ENCODE assay signal across 28 cellular contexts in the genomic region with DNA sequence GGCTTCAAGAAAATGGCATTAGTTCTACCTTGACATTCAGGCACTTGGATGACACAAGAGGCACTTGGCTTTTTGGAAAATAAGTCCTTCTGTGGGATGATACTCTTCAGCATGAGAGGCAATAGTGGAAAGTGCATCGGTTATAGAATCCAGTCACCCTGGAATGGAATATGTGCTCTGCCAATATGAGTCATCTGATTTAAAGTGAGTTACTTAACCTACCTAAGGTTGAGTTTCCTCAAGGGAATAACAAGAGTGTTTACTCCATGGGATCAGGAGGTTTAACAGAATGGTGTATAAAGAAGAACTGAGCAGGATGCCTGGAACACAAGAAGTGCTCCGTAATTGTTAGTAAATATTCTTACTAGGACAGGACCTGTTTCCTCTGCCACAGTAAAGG.
"Had no signal": no experiment of that assay in that cellular context is flagged by ENCODE, and none has a peak within 500 bp of the region (broad histone marks: within the 10 kb centered on the region; RNA-seq: fewer than 3 reads in every experiment).

No MANE protein-coding gene starts in this region.

- H3K27me3 Mint-ChIP-seq: activated CD4-positive, alpha-beta T cell treated with anti-CD3 and anti-CD28 coated beads for 36 hours; activated naive CD8-positive, alpha-beta T cell; naive thymus-derived CD4-positive, alpha-beta T cell had no signal

- H3K36me3 ChIP-seq: esophagus muscularis mucosa, gastrocnemius medialis, pancreas, spleen, uterus had no signal

- DNase-seq: activated CD4-positive, alpha-beta T cell treated with anti-CD3 and anti-CD28 coated beads for 36 hours; activated CD4-positive, alpha-beta T cell treated with anti-CD3 and anti-CD28 coated beads, Interleukin-2, amount 50 U/mL, for 48 hours; activated CD4-positive, CD25-positive, alpha-beta regulatory T cell; activated CD8-positive, alpha-beta memory T cell treated with anti-CD3 and anti-CD28 coated beads for 24 hours; activated effector memory CD4-positive, alpha-beta T cell treated with Interleukin-2 at 50 U/mL for 16 hours; activated naive CD4-positive, alpha-beta T cell treated with Interleukin-2 at 50 U/mL for 16 hours; aorta; body of pancreas; caudate nucleus; cortex of kidney; gastrocnemius medialis; glutamatergic neuron; left ventricle myocardium superior; midbrain; naive thymus-derived CD4-positive, alpha-beta T cell; pancreas; right cardiac atrium; spleen; stimulated activated naive CD8-positive, alpha-beta T cell treated with anti-CD3 and anti-CD28 coated beads, Interleukin-15, Interleukin-2, amounts not matched to agents 100 U/mL and 50 U/mL, for 24 hours; T-helper 1 cell; testis; trophoblast cell; uterus had no signal

- H3K4me3 ChIP-seq: body of pancreas, esophagus muscularis mucosa, gastrocnemius medialis, pancreas, spleen, testis, uterus had no signal

- H3K27me3 ChIP-seq: body of pancreas, esophagus muscularis mucosa, gastrocnemius medialis, pancreas, spleen, testis, uterus had no signal

- ATAC-seq: activated CD4-positive, alpha-beta T cell treated with anti-CD3 and anti-CD28 coated beads for 36 hours; body of pancreas; gastrocnemius medialis; left ventricle myocardium superior; naive thymus-derived CD4-positive, alpha-beta T cell; pancreas; right cardiac atrium; stimulated activated naive CD8-positive, alpha-beta T cell treated with anti-CD3 and anti-CD28 coated beads, Interleukin-15, Interleukin-2, amounts not matched to agents 100 U/mL and 50 U/mL, for 24 hours had no signal

- H3K9me3 Mint-ChIP-seq: naive thymus-derived CD4-positive, alpha-beta T cell; T-helper 2 cell treated with Interferon-gamma antibody and Interleukin-4, amounts not matched to agents 5 μg/mL and 100 μg/mL, for 36 hours had no signal

- FAIRE-seq: endothelial cell of umbilical vein, islet of Langerhans, pancreas had no signal

- H3K27ac ChIP-seq: body of pancreas, esophagus muscularis mucosa, gastrocnemius medialis, pancreas, spleen, testis, uterus had no signal

- H3K9me3 ChIP-seq: body of pancreas, esophagus muscularis mucosa, gastrocnemius medialis, pancreas, spleen, testis, uterus had no signal

- H3K4me1 ChIP-seq: esophagus muscularis mucosa, gastrocnemius medialis, testis, uterus had no signal

- H3K4me3 Mint-ChIP-seq: activated CD4-positive, alpha-beta T cell treated with anti-CD3 and anti-CD28 coated beads for 36 hours; activated naive CD8-positive, alpha-beta T cell; naive thymus-derived CD4-positive, alpha-beta T cell; T-helper 2 cell treated with Interferon-gamma antibody and Interleukin-4, amounts not matched to agents 5 μg/mL and 100 μg/mL, for 36 hours had no signal

- H3K27ac Mint-ChIP-seq: activated CD4-positive, alpha-beta T cell treated with anti-CD3 and anti-CD28 coated beads for 36 hours; activated naive CD8-positive, alpha-beta T cell; naive thymus-derived CD4-positive, alpha-beta T cell; T-helper 2 cell treated with Interferon-gamma antibody and Interleukin-4, amounts not matched to agents 5 μg/mL and 100 μg/mL, for 36 hours had no signal
